In the genomic region with DNA sequence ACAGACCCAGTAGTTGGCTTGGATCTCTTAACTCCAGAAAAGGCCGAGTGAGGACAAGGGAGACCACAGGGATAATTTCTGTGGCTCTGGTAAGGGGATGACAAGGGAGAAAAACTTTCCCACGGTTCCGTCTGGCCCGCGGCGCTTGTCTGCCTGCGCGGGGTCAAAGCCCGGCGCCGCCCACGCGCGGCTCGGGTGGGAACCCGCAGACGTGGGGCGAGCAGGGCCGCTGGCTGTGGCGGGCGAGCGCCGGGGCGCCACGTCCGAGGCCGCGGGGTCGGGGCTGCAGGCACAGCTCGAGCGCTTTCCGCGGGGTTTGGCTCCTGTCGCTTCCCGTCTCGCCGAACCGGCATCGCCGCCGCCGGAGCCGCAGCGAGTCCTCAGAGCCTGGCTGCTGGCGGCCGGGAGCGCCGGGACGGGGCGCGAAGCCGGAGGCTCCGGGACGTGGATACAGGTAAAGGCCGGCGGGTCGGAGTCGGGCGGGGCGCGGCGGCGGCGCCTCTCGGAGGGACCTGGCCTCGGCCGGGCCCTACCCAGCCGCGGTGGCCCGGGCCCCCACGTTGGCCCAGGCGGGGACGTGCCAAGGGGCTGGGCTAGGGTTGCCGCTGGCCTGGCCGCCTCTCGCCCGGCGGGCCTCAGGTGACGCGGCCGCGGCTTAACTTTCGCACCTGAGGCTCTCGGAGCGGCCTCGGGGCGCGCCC, we compare ENCODE assay signal across 1 cellular context.
A peak's percentile ranks its signal among the peaks of the same experiment; 100 is the strongest.
TF ChIP-seq lines count a peak whose summit lies in the region.

Gene RNF180 (plus strand): TSS at position 344 of the 701 bp plus-strand sequence. CDS start 34,965 bp downstream, outside the sequence.

TF ChIP-seq in HepG2, 621 proteins besides CTCF, POLR2A, EP300 and RAD21 (continued from another document):
- TF ChIP-seq, protein P1, sequence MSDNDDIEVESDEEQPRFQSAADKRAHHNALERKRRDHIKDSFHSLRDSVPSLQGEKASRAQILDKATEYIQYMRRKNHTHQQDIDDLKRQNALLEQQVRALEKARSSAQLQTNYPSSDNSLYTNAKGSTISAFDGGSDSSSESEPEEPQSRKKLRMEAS (IDR thresholded peaks at IDR 0.05): peak; percentile 34; the same call in 1 of the 2 replicates
- TF ChIP-seq CHD4 (IDR thresholded peaks at IDR 0.05; ENCODE audit: borderline replicate concordance, low read length): no peak
- TF ChIP-seq, protein P2, sequence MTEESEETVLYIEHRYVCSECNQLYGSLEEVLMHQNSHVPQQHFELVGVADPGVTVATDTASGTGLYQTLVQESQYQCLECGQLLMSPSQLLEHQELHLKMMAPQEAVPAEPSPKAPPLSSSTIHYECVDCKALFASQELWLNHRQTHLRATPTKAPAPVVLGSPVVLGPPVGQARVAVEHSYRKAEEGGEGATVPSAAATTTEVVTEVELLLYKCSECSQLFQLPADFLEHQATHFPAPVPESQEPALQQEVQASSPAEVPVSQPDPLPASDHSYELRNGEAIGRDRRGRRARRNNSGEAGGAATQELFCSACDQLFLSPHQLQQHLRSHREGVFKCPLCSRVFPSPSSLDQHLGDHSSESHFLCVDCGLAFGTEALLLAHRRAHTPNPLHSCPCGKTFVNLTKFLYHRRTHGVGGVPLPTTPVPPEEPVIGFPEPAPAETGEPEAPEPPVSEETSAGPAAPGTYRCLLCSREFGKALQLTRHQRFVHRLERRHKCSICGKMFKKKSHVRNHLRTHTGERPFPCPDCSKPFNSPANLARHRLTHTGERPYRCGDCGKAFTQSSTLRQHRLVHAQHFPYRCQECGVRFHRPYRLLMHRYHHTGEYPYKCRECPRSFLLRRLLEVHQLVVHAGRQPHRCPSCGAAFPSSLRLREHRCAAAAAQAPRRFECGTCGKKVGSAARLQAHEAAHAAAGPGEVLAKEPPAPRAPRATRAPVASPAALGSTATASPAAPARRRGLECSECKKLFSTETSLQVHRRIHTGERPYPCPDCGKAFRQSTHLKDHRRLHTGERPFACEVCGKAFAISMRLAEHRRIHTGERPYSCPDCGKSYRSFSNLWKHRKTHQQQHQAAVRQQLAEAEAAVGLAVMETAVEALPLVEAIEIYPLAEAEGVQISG (CRISPR knock-in tag; IDR thresholded peaks at IDR 0.05): 0 out of 2 replicates have a peak, but pooled peaks have one; percentile 26
- no peak for TF ChIP-seq EED (CRISPR knock-in tag; IDR thresholded peaks at IDR 0.05)
- TF ChIP-seq ZNF687 (CRISPR knock-in tag; IDR thresholded peaks at IDR 0.05): peak; percentile 44; the same call in 1 of the 2 replicates
- TF ChIP-seq TAF15 (IDR thresholded peaks at IDR 0.05; ENCODE audit: low read depth, low read length, poor library complexity, severe bottlenecking): no peak
- TF ChIP-seq SPEN (CRISPR knock-in tag; IDR thresholded peaks at IDR 0.05; ENCODE audit: low read depth): peak; percentile 47; the same call in 1 of the 2 replicates
- TF ChIP-seq NFKB2 (CRISPR knock-in tag; IDR thresholded peaks at IDR 0.05; ENCODE audit: borderline replicate concordance): no peak
- TF ChIP-seq HINFP (CRISPR knock-in tag; IDR thresholded peaks at IDR 0.05; ENCODE audit: low read depth): no peak
- peak; percentile 21; the same call in 1 of the 2 replicates for TF ChIP-seq YEATS4 (CRISPR knock-in tag; IDR thresholded peaks at IDR 0.05; ENCODE audit: borderline replicate concordance)
- peak; percentile 47; the same call in 1 of the 2 replicates for TF ChIP-seq ZFY (CRISPR knock-in tag; IDR thresholded peaks at IDR 0.05)
- TF ChIP-seq FOXP4 (CRISPR knock-in tag; IDR thresholded peaks at IDR 0.05): no peak
- TF ChIP-seq UBTF (CRISPR knock-in tag; IDR thresholded peaks at IDR 0.05): peak; percentile 56; the same call in 1 of the 2 replicates
